In the genomic region with DNA sequence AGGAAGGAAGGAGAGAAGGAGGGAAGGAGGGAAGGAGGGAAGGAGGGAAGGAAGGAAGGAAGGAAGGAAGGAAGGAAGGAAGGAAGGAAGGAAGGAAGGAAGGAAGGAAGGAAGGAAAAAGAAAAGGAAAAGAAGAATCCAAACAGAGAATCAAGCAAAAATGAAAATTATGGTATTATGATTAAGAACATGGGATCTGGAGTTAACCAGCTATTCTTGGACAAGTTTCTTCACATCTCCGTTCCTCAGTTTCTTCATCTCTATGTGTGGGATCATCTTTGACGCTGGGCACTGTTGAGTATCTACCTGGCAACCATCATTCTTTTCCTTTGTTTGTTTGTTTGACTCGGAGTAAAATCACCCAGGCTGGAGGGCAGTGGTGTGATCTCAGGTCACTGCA, we compare ENCODE assay signal across 1 cellular context.
TF ChIP-seq lines count a peak whose summit lies in the region.

No MANE protein-coding gene starts in this region.

TF ChIP-seq in SK-N-SH, 30 proteins besides CTCF, POLR2A, EP300 and RAD21 (continued from another document):
- TF ChIP-seq, protein P1, sequence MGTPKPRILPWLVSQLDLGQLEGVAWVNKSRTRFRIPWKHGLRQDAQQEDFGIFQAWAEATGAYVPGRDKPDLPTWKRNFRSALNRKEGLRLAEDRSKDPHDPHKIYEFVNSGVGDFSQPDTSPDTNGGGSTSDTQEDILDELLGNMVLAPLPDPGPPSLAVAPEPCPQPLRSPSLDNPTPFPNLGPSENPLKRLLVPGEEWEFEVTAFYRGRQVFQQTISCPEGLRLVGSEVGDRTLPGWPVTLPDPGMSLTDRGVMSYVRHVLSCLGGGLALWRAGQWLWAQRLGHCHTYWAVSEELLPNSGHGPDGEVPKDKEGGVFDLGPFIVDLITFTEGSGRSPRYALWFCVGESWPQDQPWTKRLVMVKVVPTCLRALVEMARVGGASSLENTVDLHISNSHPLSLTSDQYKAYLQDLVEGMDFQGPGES (IDR thresholded peaks at IDR 0.05; ENCODE audit: low read depth, low read length): no peak
- TF ChIP-seq TAF1 (IDR thresholded peaks at IDR 0.05; ENCODE audit: borderline replicate concordance, low read depth, low read length) (no peak), CHD2 (IDR thresholded peaks at IDR 0.05; ENCODE audit: low read length, partially characterized antibody) (no peak), YY1 (IDR thresholded peaks at IDR 0.05; ENCODE audit: low read depth) (no peak), SMC3 (IDR thresholded peaks at IDR 0.05; ENCODE audit: low read depth, low read length) (no peak), EZH2phosphoT487 (IDR thresholded peaks at IDR 0.05; ENCODE audit: borderline replicate concordance, low read depth) (no peak), NRF1 (IDR thresholded peaks at IDR 0.05; ENCODE audit: low read depth, low read length) (no peak), RCOR1 (IDR thresholded peaks at IDR 0.05; ENCODE audit: low read length) (no peak), MXI1 (IDR thresholded peaks at IDR 0.05; ENCODE audit: low read depth, low read length) (no peak), NFIC (IDR thresholded peaks at IDR 0.05; ENCODE audit: borderline replicate concordance) (no peak), TEAD4 (IDR thresholded peaks at IDR 0.05; ENCODE audit: borderline replicate concordance, insufficient read depth) (no peak), ELF1 (IDR thresholded peaks at IDR 0.05) (no peak)
- TF ChIP-seq, protein P2, sequence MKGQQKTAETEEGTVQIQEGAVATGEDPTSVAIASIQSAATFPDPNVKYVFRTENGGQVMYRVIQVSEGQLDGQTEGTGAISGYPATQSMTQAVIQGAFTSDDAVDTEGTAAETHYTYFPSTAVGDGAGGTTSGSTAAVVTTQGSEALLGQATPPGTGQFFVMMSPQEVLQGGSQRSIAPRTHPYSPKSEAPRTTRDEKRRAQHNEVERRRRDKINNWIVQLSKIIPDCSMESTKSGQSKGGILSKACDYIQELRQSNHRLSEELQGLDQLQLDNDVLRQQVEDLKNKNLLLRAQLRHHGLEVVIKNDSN (IDR thresholded peaks at IDR 0.05; ENCODE audit: borderline replicate concordance, low read depth): no peak
- TF ChIP-seq, protein P3, sequence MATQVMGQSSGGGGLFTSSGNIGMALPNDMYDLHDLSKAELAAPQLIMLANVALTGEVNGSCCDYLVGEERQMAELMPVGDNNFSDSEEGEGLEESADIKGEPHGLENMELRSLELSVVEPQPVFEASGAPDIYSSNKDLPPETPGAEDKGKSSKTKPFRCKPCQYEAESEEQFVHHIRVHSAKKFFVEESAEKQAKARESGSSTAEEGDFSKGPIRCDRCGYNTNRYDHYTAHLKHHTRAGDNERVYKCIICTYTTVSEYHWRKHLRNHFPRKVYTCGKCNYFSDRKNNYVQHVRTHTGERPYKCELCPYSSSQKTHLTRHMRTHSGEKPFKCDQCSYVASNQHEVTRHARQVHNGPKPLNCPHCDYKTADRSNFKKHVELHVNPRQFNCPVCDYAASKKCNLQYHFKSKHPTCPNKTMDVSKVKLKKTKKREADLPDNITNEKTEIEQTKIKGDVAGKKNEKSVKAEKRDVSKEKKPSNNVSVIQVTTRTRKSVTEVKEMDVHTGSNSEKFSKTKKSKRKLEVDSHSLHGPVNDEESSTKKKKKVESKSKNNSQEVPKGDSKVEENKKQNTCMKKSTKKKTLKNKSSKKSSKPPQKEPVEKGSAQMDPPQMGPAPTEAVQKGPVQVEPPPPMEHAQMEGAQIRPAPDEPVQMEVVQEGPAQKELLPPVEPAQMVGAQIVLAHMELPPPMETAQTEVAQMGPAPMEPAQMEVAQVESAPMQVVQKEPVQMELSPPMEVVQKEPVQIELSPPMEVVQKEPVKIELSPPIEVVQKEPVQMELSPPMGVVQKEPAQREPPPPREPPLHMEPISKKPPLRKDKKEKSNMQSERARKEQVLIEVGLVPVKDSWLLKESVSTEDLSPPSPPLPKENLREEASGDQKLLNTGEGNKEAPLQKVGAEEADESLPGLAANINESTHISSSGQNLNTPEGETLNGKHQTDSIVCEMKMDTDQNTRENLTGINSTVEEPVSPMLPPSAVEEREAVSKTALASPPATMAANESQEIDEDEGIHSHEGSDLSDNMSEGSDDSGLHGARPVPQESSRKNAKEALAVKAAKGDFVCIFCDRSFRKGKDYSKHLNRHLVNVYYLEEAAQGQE (IDR thresholded peaks at IDR 0.05; ENCODE audit: low read depth, low read length): no peak
